8 cellular contexts compared by ENCODE assay signal in the genomic region with DNA sequence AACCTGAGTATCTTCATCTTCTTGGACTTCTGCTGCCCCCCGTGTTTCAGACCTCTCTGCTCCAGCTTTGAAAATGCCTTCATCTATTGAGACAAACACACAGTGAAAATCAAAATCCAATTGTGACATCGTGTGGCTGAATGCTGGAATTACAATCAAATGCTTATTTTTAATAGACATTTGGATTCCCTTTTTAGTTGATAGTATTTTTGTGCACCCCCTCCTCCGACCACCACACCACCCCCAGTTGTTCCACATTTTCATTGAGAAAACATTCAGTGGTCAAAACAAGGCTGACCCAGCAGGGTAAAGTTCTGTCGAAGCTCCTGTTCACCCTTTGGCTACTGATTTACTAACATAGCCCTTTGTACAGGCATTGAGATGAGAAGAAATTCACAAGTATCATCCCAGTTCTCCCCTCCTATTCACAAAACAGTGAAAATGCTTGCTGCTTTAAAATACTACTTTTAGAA.
DNase-seq lines count a peak whose midpoint lies in the region; ATAC-seq and TF ChIP-seq lines count a peak whose summit lies in the region.

No MANE protein-coding gene starts in this region.

- H3K4me3 Mint-ChIP-seq in nephron progenitor cell: peak overlapping the region; percentile 35

- no peak overlapping the region for H2AK9ac ChIP-seq in IMR-90 (replicated peaks; ENCODE audit: low read depth, low read length, poor library complexity)

- H2BK120ac ChIP-seq in IMR-90 (ENCODE audit: low read depth, low read length): no peak overlapping the region

- no peak overlapping the region for H2AFZ ChIP-seq in IMR-90 (replicated peaks; ENCODE audit: low read length, poor library complexity)
- H2AFZ ChIP-seq in OCI-LY3 (ENCODE audit: low read depth, low read length): no peak overlapping the region

- WGBS in IMR-90 (ENCODE audit: extremely low coverage in 2 of 2, insufficient read length in 1 of 2), 2 experiments: 40% methylated on average over 1 of the region's 4 CpGs; no CpG with 5 or more reads in 1 of the 2 experiments

- no peak overlapping the region for H3K27ac Mint-ChIP-seq in nephron progenitor cell

- H3K9me3 Mint-ChIP-seq in nephron progenitor cell: peaks cover 28% of the 10 kb centered on the region

- H3K9ac ChIP-seq in IMR-90 (ENCODE audit: low read depth, low read length): no peak overlapping the region
- no peak overlapping the region for H3K9ac ChIP-seq in OCI-LY3 (ENCODE audit: low read length)

- peaks cover 17% of the 10 kb centered on the region for H3K4me1 Mint-ChIP-seq in nephron progenitor cell

- peak; percentile 43 for TF ChIP-seq CTCF in GM12865 (IDR thresholded peaks at IDR 0.05; ENCODE audit: insufficient read depth, low read depth, low read length, missing control alignments)
- peak; percentile 65 for TF ChIP-seq CTCF in IMR-90 (conservative IDR thresholded peaks at IDR 0.05; ENCODE audit: low read depth, low read length)
- TF ChIP-seq CTCF in OCI-LY3 (IDR thresholded peaks at IDR 0.05; ENCODE audit: low read depth, low read length): peak; percentile 66
- peak; percentile 52 to 83 (median 70) for TF ChIP-seq CTCF in dorsolateral prefrontal cortex (IDR thresholded peaks at IDR 0.05 in 54 of 56, conservative IDR thresholded peaks at IDR 0.05 in 2 of 56; ENCODE audit: low read depth in 1 of 56, partially characterized antibody in 56 of 56)
- peak; percentile 63 for TF ChIP-seq CTCF in nephron progenitor cell (IDR thresholded peaks at IDR 0.05)

- ATAC-seq in IMR-90 (ENCODE audit: low read depth) (peak; percentile 63; the same call in 1 of the 2 replicates), HG02623 (IDR thresholded peaks at IDR 0.05; ENCODE audit: unreplicated experiment) (no peak)

- H2AK5ac ChIP-seq in IMR-90 (ENCODE audit: low read depth, low read length): no peak overlapping the region

- H3K27ac ChIP-seq in IMR-90 (ENCODE audit: insufficient read depth, low read length) (no peak overlapping the region), OCI-LY3 (ENCODE audit: low read length) (no peak overlapping the region), dorsolateral prefrontal cortex (no peak overlapping the region)

- no peaks in the 10 kb centered on the region for H3K79me1 ChIP-seq in IMR-90 (ENCODE audit: low read depth in 1 of 2, low read length in 2 of 2)

- intact Hi-C loops in IMR-90 (cut with micrococcal nuclease) (no loop called here), dorsolateral prefrontal cortex (cut with DNase I) (loop anchor here (2.0 kb wide), 1 partner anchor 140 kb away; no protein-coding TSS in a partner anchor)

- H4K5ac ChIP-seq in IMR-90 (ENCODE audit: low read depth, low read length): no peak overlapping the region

- peak; percentile 69 for TF ChIP-seq RAD21 in IMR-90 (IDR thresholded peaks at IDR 0.05; ENCODE audit: low read length)

- H3K4me2 ChIP-seq in IMR-90 (ENCODE audit: low read depth, low read length) (no peak overlapping the region), OCI-LY3 (ENCODE audit: low read length) (peak overlapping the region; percentile 24)

- in situ Hi-C loops in IMR-90 (cut with MboI; ENCODE audit: low sequenced_read_pairs): no loop called here

- TF ChIP-seq POLR2A in IMR-90 (IDR thresholded peaks at IDR 0.05; ENCODE audit: low read depth, low read length): no peak

- POLR2A ChIA-PET in IMR-90 (lab: Charles Lee; ENCODE audit: unreplicated experiment): no interaction called here

- H3K4me3 ChIP-seq in GM12865 (ENCODE audit: low read depth, low read length): no peak overlapping the region
- no peak overlapping the region for H3K4me3 ChIP-seq in IMR-90 (ENCODE audit: insufficient read depth, low read depth, low read length)
- H3K4me3 ChIP-seq in OCI-LY3 (ENCODE audit: low read length): no peak overlapping the region
- no peak overlapping the region for H3K4me3 ChIP-seq in dorsolateral prefrontal cortex

- no peaks in the 10 kb centered on the region for H3K9me1 ChIP-seq in IMR-90 (ENCODE audit: insufficient read depth, low read length)

- no peak overlapping the region for H3K18ac ChIP-seq in IMR-90 (ENCODE audit: low read depth, low read length)

- H2BK5ac ChIP-seq in IMR-90 (ENCODE audit: low read depth, low read length, poor library complexity, severe bottlenecking): no peak overlapping the region

- H3K4me1 ChIP-seq in IMR-90 (ENCODE audit: control insufficient read depth, insufficient read depth, low read length): no peaks in the 10 kb centered on the region
- H3K4me1 ChIP-seq in OCI-LY3 (ENCODE audit: low read length): no peaks in the 10 kb centered on the region; the same call in 1 of the 2 replicates

- H3K9me3 ChIP-seq in IMR-90 (ENCODE audit: control insufficient read depth, insufficient read depth, low read length) (no peaks in the 10 kb centered on the region), OCI-LY3 (ENCODE audit: insufficient read depth, low read length) (no peaks in the 10 kb centered on the region)

- CTCF ChIA-PET in IMR-90 (lab: Yijun Ruan, JAX): no interaction called here

- peaks cover 13% of the 10 kb centered on the region for H3K27me3 Mint-ChIP-seq in nephron progenitor cell (ENCODE audit: low read depth, poor library complexity)

- H3K4ac ChIP-seq in IMR-90 (ENCODE audit: low read depth, low read length): no peak overlapping the region

- H2BK15ac ChIP-seq in IMR-90 (ENCODE audit: low read depth, low read length): no peak overlapping the region

- no peak overlapping the region for H3K14ac ChIP-seq in IMR-90 (replicated peaks; ENCODE audit: low read depth, low read length)

- H3K79me2 ChIP-seq in OCI-LY3 (ENCODE audit: low read length): no peaks in the 10 kb centered on the region

- no peaks in the 10 kb centered on the region for H4K20me1 ChIP-seq in IMR-90 (ENCODE audit: insufficient read depth, low read length)
- no peaks in the 10 kb centered on the region for H4K20me1 ChIP-seq in OCI-LY3 (ENCODE audit: insufficient read depth, low read length)

- H2BK20ac ChIP-seq in IMR-90 (ENCODE audit: low read depth, low read length): no peak overlapping the region

- no TSS peak for BruUV-seq in IMR-90 (replicated peaks; lab: Mats Ljungman, UMichigan)

- H3K56ac ChIP-seq in IMR-90 (ENCODE audit: extremely low read depth, insufficient read depth, low read length): no peak overlapping the region

- H3K36me3 ChIP-seq in IMR-90 (ENCODE audit: control insufficient read depth, insufficient read depth, low read length): no peaks in the 10 kb centered on the region
- no peaks in the 10 kb centered on the region for H3K36me3 ChIP-seq in OCI-LY3 (replicated peaks; ENCODE audit: low read depth, low read length)

- H3K36me3 Mint-ChIP-seq in nephron progenitor cell (ENCODE audit: low read depth): peaks cover 7% of the 10 kb centered on the region

- no peak overlapping the region for H4K8ac ChIP-seq in IMR-90 (ENCODE audit: low read depth in 2 of 2, low read length in 2 of 2)

- DNase-seq in AG08395 (ENCODE audit: low spot score) (peak; percentile 24), GM12865 (ENCODE audit: low read depth) (peak; percentile 44), IMR-90 (peak; percentile 38), dorsolateral prefrontal cortex (peak in 2 of 10 donors; percentile 4 to 30), nephron progenitor cell (peak; percentile 23)
- DNase-seq in activated T-cell treated with anti-CD3 and anti-CD28 coated beads, Interleukin-2, amount 50 U/mL, for 48 hours: no peak

- no peak overlapping the region for H3K23ac ChIP-seq in IMR-90 (ENCODE audit: low read depth, low read length)

- H3K27me3 ChIP-seq in IMR-90 (ENCODE audit: control insufficient read depth, insufficient read depth, low read length): no peaks in the 10 kb centered on the region
- no peaks in the 10 kb centered on the region for H3K27me3 ChIP-seq in OCI-LY3 (ENCODE audit: low read depth, low read length)
- no peaks in the 10 kb centered on the region for H3K27me3 ChIP-seq in dorsolateral prefrontal cortex

- dilution Hi-C loops in IMR-90 (cut with HindIII; ENCODE audit: low sequenced_read_pairs, unreplicated experiment): no loop called here

- no peak overlapping the region for H4K91ac ChIP-seq in IMR-90 (ENCODE audit: insufficient read depth, low read depth, low read length)

TF ChIP-seq in IMR-90, 13 proteins besides CTCF, POLR2A, EP300 and RAD21:
- TF ChIP-seq RFX5 (IDR thresholded peaks at IDR 0.05; ENCODE audit: low read depth, low read length) (no peak), SMC3 (IDR thresholded peaks at IDR 0.05; ENCODE audit: low read depth, low read length) (peak; percentile 58)

Comparison
In these comparisons a context has a peak if more than half of its experiments do, and no peak if none do; other contexts are left out.
1. DNase-seq: peak in AG08395 (single experiment), GM12865 (single experiment), IMR-90 (single experiment) and nephron progenitor cell (single experiment); none in activated T-cell treated with anti-CD3 and anti-CD28 coated beads, Interleukin-2, amount 50 U/mL, for 48 hours (0 of 2).
2. Peak in every context shown above with its lines, with median percentiles within 50 percentile points of each other: CTCF ChIP-seq.